8 cellular contexts compared by ENCODE assay signal in the genomic region with DNA sequence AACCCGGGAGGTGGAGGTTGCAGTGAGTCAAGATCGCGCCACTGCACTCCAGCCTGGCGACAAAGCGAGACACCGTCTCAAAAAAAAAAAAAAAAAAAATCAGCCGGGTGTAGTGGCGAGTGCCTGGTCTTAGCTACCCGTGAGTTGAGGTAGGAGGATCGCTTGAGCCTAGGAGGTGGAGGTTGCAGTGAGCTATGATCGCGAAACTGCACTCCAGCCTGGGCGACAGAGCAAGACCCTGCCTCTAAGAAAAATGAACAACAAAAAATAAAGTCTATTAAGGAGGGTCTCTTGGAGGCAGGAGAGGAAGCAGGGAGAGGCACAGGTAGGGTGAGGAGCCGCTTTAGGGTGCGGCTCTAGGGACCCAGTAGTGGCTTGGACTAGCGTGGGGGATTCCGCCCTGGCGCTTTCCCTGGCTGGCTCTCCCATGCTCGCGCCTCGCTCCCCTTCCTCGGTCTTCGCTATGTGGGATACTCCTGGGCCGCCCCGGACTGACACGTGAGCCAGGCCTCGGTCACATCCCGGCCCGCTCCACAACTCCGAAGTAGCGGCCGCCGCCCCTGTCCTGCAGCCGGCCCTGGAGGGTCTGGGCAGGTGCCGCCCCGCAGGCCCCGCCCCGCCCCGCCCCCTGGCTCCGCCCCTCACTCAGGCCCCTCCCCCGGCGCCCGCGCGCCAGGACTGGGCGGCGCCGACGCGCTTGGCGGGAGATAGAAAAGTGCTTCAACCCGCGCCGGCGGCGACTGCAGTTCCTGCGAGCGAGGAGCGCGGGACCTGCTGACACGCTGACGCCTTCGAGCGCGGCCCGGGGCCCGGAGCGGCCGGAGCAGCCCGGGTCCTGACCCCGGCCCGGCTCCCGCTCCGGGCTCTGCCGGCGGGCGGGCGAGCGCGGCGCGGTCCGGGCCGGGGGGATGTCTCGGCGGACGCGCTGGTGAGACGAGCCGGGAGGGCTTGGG. TPM values are rescaled to one million over a fixed set of nuclear protein-coding genes. Genes with fewer than 3 reads are reported as not detected.
DNase-seq lines count a peak whose midpoint lies in the region; ATAC-seq, FAIRE-seq and TF ChIP-seq lines count a peak whose summit lies in the region.

A gene (plus strand): TSS at position 739 of the 953 bp plus-strand sequence. CDS start 170 bp downstream, at position 909.

- peak within 1 kb of the TSS; percentile 38 for H2AFZ ChIP-seq in parathyroid adenoma

- peaks cover 3% of the 10 kb centered on the region for H3K4me1 ChIP-seq in parathyroid adenoma

- peak within 1 kb of the TSS; percentile 66 for H3K4me2 ChIP-seq in parathyroid adenoma (ENCODE audit: low read length)

- peak within 1 kb of the TSS; percentile 63 for H3K4me3 ChIP-seq in fibroblast of villous mesenchyme (ENCODE audit: low read depth, low read length)
- H3K4me3 ChIP-seq in parathyroid adenoma (ENCODE audit: low read depth, low read length), result peak within 1 kb of the TSS; percentile 29

- TF ChIP-seq CTCF in fibroblast of villous mesenchyme (IDR thresholded peaks at IDR 0.05; ENCODE audit: insufficient read depth, low read depth, low read length), result no peak
- TF ChIP-seq CTCF in parathyroid adenoma (IDR thresholded peaks at IDR 0.05), result no peak

- no peaks in the 10 kb centered on the region for H3K27me3 ChIP-seq in parathyroid adenoma (ENCODE audit: control insufficient read depth, insufficient read depth, low read length)

- H3K27ac ChIP-seq in parathyroid adenoma, result no peak within 1 kb of the TSS

- ATAC-seq in GM21381 (IDR thresholded peaks at IDR 0.05; ENCODE audit: unreplicated experiment), result peak; percentile 75

- H3K9ac ChIP-seq in parathyroid adenoma, result no peak within 1 kb of the TSS

- no peaks in the 10 kb centered on the region for H3K79me2 ChIP-seq in parathyroid adenoma

- peak; percentile 37 for DNase-seq in DMS153 (lab: John Stamatoyannopoulos, UW)
- peak in 62 of 76 experiments; percentile 8 to 79 (median 52) for DNase-seq in HUDEP-2 (lab: John Stamatoyannopoulos, UW; ENCODE audit: unreplicated experiment in 76 of 76)
- peak; percentile 64 for DNase-seq in RCC 7860 (ENCODE audit: low spot score)
- peak; percentile 54 for DNase-seq in activated T-helper 1 cell treated with Interleukin-2 at 50 U/mL for 16 hours (ENCODE audit: low read depth)
- DNase-seq in fibroblast of villous mesenchyme (ENCODE audit: low read depth), result peak; percentile 55
- DNase-seq in medulla oblongata (ENCODE audit: extremely low spot score), result no peak

- H3K36me3 ChIP-seq in parathyroid adenoma (ENCODE audit: control insufficient read depth, insufficient read depth, low read length), result no peaks in the 10 kb centered on the region

- no peaks in the 10 kb centered on the region for H3K9me3 ChIP-seq in parathyroid adenoma (ENCODE audit: control insufficient read depth, low read length)

- no peak for FAIRE-seq in RCC 7860 (lab: Jason Lieb, UNC)

RNA-seq across cellular contexts. Expression of the gene that starts here (rescaled TPM):
- 11.7 and 13.2 TPM in 2 replicates for total RNA-seq in fibroblast of villous mesenchyme
